Comparison of ENCODE assay signal across 20 cellular contexts in the genomic region with DNA sequence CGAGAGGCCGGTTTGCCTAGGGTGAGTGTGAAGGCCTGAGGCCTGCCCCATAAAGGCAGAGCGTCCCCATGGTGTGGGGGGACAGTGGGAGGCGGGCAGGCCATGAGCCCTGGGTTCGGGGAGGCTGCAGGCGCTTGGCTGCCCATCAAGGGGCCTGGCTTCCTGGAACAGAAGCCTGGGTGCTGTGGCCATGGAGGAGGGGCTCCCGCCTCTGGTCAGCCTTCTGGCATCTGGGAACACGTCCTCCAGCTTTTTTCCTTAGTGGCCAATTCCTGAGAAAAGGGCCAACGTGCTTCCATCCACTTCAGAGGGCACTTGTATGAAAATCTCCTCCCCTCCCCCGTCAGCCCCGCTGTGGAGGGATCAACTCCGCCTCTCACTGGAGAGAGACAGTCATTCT. TPM values are rescaled to one million over a fixed set of nuclear protein-coding genes. Genes with fewer than 3 reads are reported as not detected.
DNase-seq lines count a peak whose midpoint lies in the region; TF ChIP-seq lines count a peak whose summit lies in the region.
"Had no signal": no experiment of that assay in that cellular context is flagged by ENCODE, and none has a peak within 500 bp of the region (broad histone marks: within the 10 kb centered on the region; RNA-seq: fewer than 3 reads in every experiment).

No MANE protein-coding gene starts in this region.

- H3K9me2 ChIP-seq in MM.1S (replicated peaks; ENCODE audit: insufficient read depth, low read length): no peaks in the 10 kb centered on the region

- DNase-seq in astrocyte of the hippocampus (ENCODE audit: low read depth, low spot score) (peak; percentile 58), right atrium auricular region (ENCODE audit: low spot score) (no peak), osteoblast (ENCODE audit: insufficient read length, low spot score, missing footprints) (no peak), thyroid gland (peak; percentile 82 to 83), A172 (ENCODE audit: low spot score) (no peak), DMS 273 (lab: John Stamatoyannopoulos, UW; ENCODE audit: unreplicated experiment) (no peak), MM.1S (no peak)
- no peak for DNase-seq in T-helper 2 cell treated with Interferon-gamma antibody and Interleukin-4, amounts not matched to agents 5 μg/mL and 100 μg/mL, for 36 hours (ENCODE audit: low spot score)
- DNase-seq: activated CD4-positive, alpha-beta memory T cell treated with anti-CD3 and anti-CD28 coated beads, Interleukin-2, amount 10 ng/mL, durations not matched to agents 7 days and 5 days; activated T-cell treated with anti-CD3 and anti-CD28 coated beads, Interleukin-2, amount 50 U/mL, for 48 hours; BE2C; H7; KBM-7; left colon; NCI-H2029 treated with DMSO at 0.1 percent for 48 hours; NCI-H446 treated with DMSO at 0.1 percent for 48 hours had no signal

- no peaks in the 10 kb centered on the region for H3K36me3 ChIP-seq in right atrium auricular region
- no peaks in the 10 kb centered on the region for H3K36me3 ChIP-seq in osteoblast (ENCODE audit: insufficient read depth, low read length)
- no peaks in the 10 kb centered on the region for H3K36me3 ChIP-seq in thyroid gland
- no peaks in the 10 kb centered on the region for H3K36me3 ChIP-seq in MM.1S (replicated peaks; ENCODE audit: insufficient read depth, low read length)
- H3K36me3 ChIP-seq: BE2C had no signal

- H3K4me3 ChIP-seq in right atrium auricular region: peak overlapping the region in 1 of 2 donors; percentile 4
- no peak overlapping the region for H3K4me3 ChIP-seq in osteoblast (ENCODE audit: insufficient read depth, low read length)
- no peak overlapping the region for H3K4me3 ChIP-seq in thyroid gland (replicated peaks in 1 of 3)
- no peak overlapping the region for H3K4me3 ChIP-seq in MM.1S (ENCODE audit: low read length)

- H4K20me1 ChIP-seq in osteoblast (ENCODE audit: insufficient read depth, low read length) (no peaks in the 10 kb centered on the region), MM.1S (ENCODE audit: insufficient read depth, low read length) (no peaks in the 10 kb centered on the region)

- H3K27me3 ChIP-seq in right atrium auricular region (no peaks in the 10 kb centered on the region), osteoblast (ENCODE audit: insufficient read depth, low read length) (no peaks in the 10 kb centered on the region), thyroid gland (no peaks in the 10 kb centered on the region), MM.1S (replicated peaks; ENCODE audit: insufficient read depth, low read length) (peaks cover 94% of the 10 kb centered on the region)
- H3K27me3 ChIP-seq: BE2C had no signal

- no peak for TF ChIP-seq CTCF in right atrium auricular region (IDR thresholded peaks at IDR 0.05)
- TF ChIP-seq CTCF in osteoblast (IDR thresholded peaks at IDR 0.05; ENCODE audit: extremely low read depth, low read depth, low read length): no peak
- no peak for TF ChIP-seq CTCF in thyroid gland (IDR thresholded peaks at IDR 0.05)
- no peak for TF ChIP-seq CTCF in MM.1S (IDR thresholded peaks at IDR 0.05; ENCODE audit: low read length)

- no peaks in the 10 kb centered on the region for H3F3A ChIP-seq in MM.1S (ENCODE audit: insufficient read depth, low read length)

- no peak overlapping the region for H3K4me3 Mint-ChIP-seq in T-helper 2 cell treated with Interferon-gamma antibody and Interleukin-4, amounts not matched to agents 5 μg/mL and 100 μg/mL, for 36 hours
- H3K4me3 Mint-ChIP-seq: activated CD4-positive, alpha-beta memory T cell treated with anti-CD3 and anti-CD28 coated beads, Interleukin-2, amount 10 ng/mL, durations not matched to agents 7 days and 5 days; activated naive CD8-positive, alpha-beta T cell; central memory CD8-positive, alpha-beta T cell had no signal

- H3K27me3 Mint-ChIP-seq in T-helper 2 cell treated with Interferon-gamma antibody and Interleukin-4, amounts not matched to agents 5 μg/mL and 100 μg/mL, for 36 hours (ENCODE audit: low read depth): no peaks in the 10 kb centered on the region
- H3K27me3 Mint-ChIP-seq: activated CD4-positive, alpha-beta memory T cell treated with anti-CD3 and anti-CD28 coated beads, Interleukin-2, amount 10 ng/mL, durations not matched to agents 7 days and 5 days; activated naive CD8-positive, alpha-beta T cell; central memory CD8-positive, alpha-beta T cell had no signal

- H3K36me3 Mint-ChIP-seq in T-helper 2 cell treated with Interferon-gamma antibody and Interleukin-4, amounts not matched to agents 5 μg/mL and 100 μg/mL, for 36 hours (ENCODE audit: low read depth): no peaks in the 10 kb centered on the region
- H3K36me3 Mint-ChIP-seq: activated naive CD8-positive, alpha-beta T cell had no signal

- H3K4me1 Mint-ChIP-seq in T-helper 2 cell treated with Interferon-gamma antibody and Interleukin-4, amounts not matched to agents 5 μg/mL and 100 μg/mL, for 36 hours (ENCODE audit: low read depth): no peaks in the 10 kb centered on the region
- H3K4me1 Mint-ChIP-seq: activated CD4-positive, alpha-beta memory T cell treated with anti-CD3 and anti-CD28 coated beads, Interleukin-2, amount 10 ng/mL, durations not matched to agents 7 days and 5 days; central memory CD8-positive, alpha-beta T cell had no signal

- intact Hi-C loops in thyroid gland (cut with DNase I): no loop called here

- H3K9me3 ChIP-seq in right atrium auricular region (no peaks in the 10 kb centered on the region), osteoblast (ENCODE audit: low read depth, low read length) (no peaks in the 10 kb centered on the region), thyroid gland (no peaks in the 10 kb centered on the region), MM.1S (replicated peaks; ENCODE audit: insufficient read depth, low read length) (no peaks in the 10 kb centered on the region)
- H3K9me3 ChIP-seq: BE2C had no signal

- H3K9me3 Mint-ChIP-seq in T-helper 2 cell treated with Interferon-gamma antibody and Interleukin-4, amounts not matched to agents 5 μg/mL and 100 μg/mL, for 36 hours: no peaks in the 10 kb centered on the region
- H3K9me3 Mint-ChIP-seq: activated CD4-positive, alpha-beta memory T cell treated with anti-CD3 and anti-CD28 coated beads, Interleukin-2, amount 10 ng/mL, durations not matched to agents 7 days and 5 days; central memory CD8-positive, alpha-beta T cell had no signal

- H3K79me2 ChIP-seq in osteoblast (ENCODE audit: insufficient read depth, low read length) (no peaks in the 10 kb centered on the region), MM.1S (ENCODE audit: low read length) (no peaks in the 10 kb centered on the region)

- H2AFZ ChIP-seq in osteoblast (ENCODE audit: low read length): peak overlapping the region; percentile 75
- H2AFZ ChIP-seq in MM.1S (ENCODE audit: low read length): no peak overlapping the region

- H3K4me1 ChIP-seq in right atrium auricular region (peaks cover 0 to 31% of the 10 kb centered on the region in 2 donors), osteoblast (ENCODE audit: insufficient read depth, low read length) (peaks cover 16% of the 10 kb centered on the region), thyroid gland (peaks cover 71 to 93% of the 10 kb centered on the region in 2 donors), MM.1S (ENCODE audit: low read length) (no peaks in the 10 kb centered on the region)
- H3K4me1 ChIP-seq: BE2C had no signal

- TF ChIP-seq POLR2A in thyroid gland (IDR thresholded peaks at IDR 0.05): no peak

- H3K27ac Mint-ChIP-seq in T-helper 2 cell treated with Interferon-gamma antibody and Interleukin-4, amounts not matched to agents 5 μg/mL and 100 μg/mL, for 36 hours: no peak overlapping the region
- H3K27ac Mint-ChIP-seq: activated CD4-positive, alpha-beta memory T cell treated with anti-CD3 and anti-CD28 coated beads, Interleukin-2, amount 10 ng/mL, durations not matched to agents 7 days and 5 days; activated naive CD8-positive, alpha-beta T cell had no signal

- H3K27ac ChIP-seq in right atrium auricular region (peak overlapping the region; percentile 39 to 58), osteoblast (ENCODE audit: low read depth, low read length) (peak overlapping the region; percentile 27), thyroid gland (peak overlapping the region; percentile 70 to 87 (median 80)), MM.1S (ENCODE audit: low read length) (no peak overlapping the region)
- H3K27ac ChIP-seq: RWPE1 had no signal

- H3K4me2 ChIP-seq in osteoblast (ENCODE audit: insufficient read depth, low read length): peak overlapping the region; percentile 71
- H3K4me2 ChIP-seq in MM.1S (ENCODE audit: low read depth, low read length): no peak overlapping the region

- WGBS in thyroid gland, 2 donors: 10 to 42% methylated on average over 3 to 9 of the region's 12 CpGs

- no peak overlapping the region for H3K9ac ChIP-seq in MM.1S (ENCODE audit: low read length)

RNA-seq across cellular contexts. Expression of a gene that starts 58.7 kb away (rescaled TPM):
- total RNA-seq in right atrium auricular region (1 to 10 TPM in 1 of 2 donors, under 1 TPM in 1; 0.22 to 3.3 TPM), osteoblast (6.5 and 8.3 TPM in 2 replicates), thyroid gland (10 to 100 TPM; 15.7 to 54.3 (median 27.6) TPM)
- 0.84 and 1.5 TPM in 2 replicates for total RNA-seq in A172 (2014; rRNA removed; shearing (Covaris generic))
- total RNA-seq: myocyte had no signal

Comparison
In these comparisons a context has a peak if more than half of its experiments do, and no peak if none do; other contexts are left out.
1. DNase-seq: peak in astrocyte of the hippocampus (single experiment) and thyroid gland (2 of 2); none in right atrium auricular region (single experiment), osteoblast (single experiment), A172 (single experiment), T-helper 2 cell treated with Interferon-gamma antibody and Interleukin-4, amounts not matched to agents 5 μg/mL and 100 μg/mL, for 36 hours (single experiment), DMS 273 (single experiment) and MM.1S (single experiment).